11 cellular contexts compared by ENCODE assay signal in the genomic region with DNA sequence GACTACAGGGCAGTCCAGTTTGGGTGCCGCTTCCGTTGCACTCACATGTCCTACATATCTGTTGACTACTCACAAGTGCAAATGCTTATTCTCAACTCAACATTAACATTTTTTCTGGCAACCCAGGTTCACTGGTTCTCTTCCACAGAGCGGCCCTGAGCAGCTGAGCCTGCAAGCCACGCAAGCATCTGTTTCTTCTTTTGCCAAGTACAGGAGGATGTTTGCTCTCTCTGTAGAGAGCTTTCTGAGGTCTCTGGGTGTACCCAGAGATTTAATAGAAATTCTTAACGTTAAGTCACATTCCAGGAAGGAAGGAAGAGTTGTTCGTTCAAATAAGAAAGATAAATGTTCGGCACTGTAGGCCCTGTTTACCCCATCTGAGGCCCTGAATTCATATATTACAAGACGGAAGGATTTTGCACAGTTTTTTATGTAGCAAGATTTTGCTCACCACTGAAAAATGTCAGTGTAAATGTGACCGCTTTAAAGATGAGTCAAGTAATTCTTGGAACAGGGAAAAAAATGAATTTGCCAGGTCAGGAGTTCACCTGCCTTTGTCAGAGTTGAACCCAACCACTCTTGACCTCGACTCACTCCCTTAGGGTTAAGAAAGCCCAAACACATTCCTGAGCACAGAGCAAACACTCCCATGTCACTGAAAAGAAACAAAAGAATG. TPM values are rescaled to one million over a fixed set of nuclear protein-coding genes. Genes with fewer than 3 reads are reported as not detected.
A peak's percentile ranks its signal among the peaks of the same experiment; 100 is the strongest.
DNase-seq lines count a peak whose midpoint lies in the region; ATAC-seq, FAIRE-seq and TF ChIP-seq lines count a peak whose summit lies in the region.
"Had no signal": no experiment of that assay in that cellular context is flagged by ENCODE, and none has a peak within 500 bp of the region (broad histone marks: within the 10 kb centered on the region; RNA-seq: fewer than 3 reads in every experiment).

No MANE protein-coding gene starts in this region.

- no peaks in the 10 kb centered on the region for H3K9me1 ChIP-seq in K562 (ENCODE audit: control insufficient read depth, insufficient read depth, low read length)

- CTCF ChIA-PET in A549 (lab: Yijun Ruan, JAX): interaction anchor here (1.0 to 8.5 kb wide), 5 partner anchors 7 to 506 kb away, joined by 3 to 76 read pairs (median 8); no protein-coding TSS in a partner anchor
- CTCF ChIA-PET in K562 (lab: Yijun Ruan, JAX; ENCODE audit: low intra/inter-chr PET ratio): interaction anchor here (1.0 kb wide), 1 partner anchor 500 kb away, joined by 3 read pairs; no protein-coding TSS in a partner anchor

- TF ChIP-seq RAD21 in A549 (conservative IDR thresholded peaks at IDR 0.05 in 1 of 2, IDR thresholded peaks at IDR 0.05 in 1 of 2) (peak in 1 of 2 experiments; percentile 8; a peak in 1 of 5 replicates), K562 (CRISPR knock-in tag; conservative IDR thresholded peaks at IDR 0.05 in 1 of 2, IDR thresholded peaks at IDR 0.05 in 1 of 2) (no peak)

- POLR2A ChIA-PET in A549 (lab: Yijun Ruan, JAX): no interaction called here
- POLR2A ChIA-PET in K562 (lab: Yijun Ruan, JAX): interaction anchor here (0.6 to 0.7 kb wide), 2 partner anchors 11 to 477 kb away, joined by 3 read pairs; no protein-coding TSS in a partner anchor

- H3K4me3 ChIP-seq in A549 (no peak overlapping the region), K562 (no peak overlapping the region), right lobe of liver (no peak overlapping the region), gastrocnemius medialis (no peak overlapping the region)
- H3K4me3 ChIP-seq: BLaER1 had no signal

- H3K36me3 ChIP-seq in K562 (ENCODE audit: control insufficient read depth, insufficient read depth, low read length) (no peaks in the 10 kb centered on the region; the same call in 2 of the 3 replicates), right lobe of liver (peaks cover 0 to 35% (median 17%) of the 10 kb centered on the region in 4 donors), gastrocnemius medialis (peaks cover 0 to 2% of the 10 kb centered on the region in 2 donors)

- DNase-seq in A549 (ENCODE audit: low read depth in 1 of 2, low spot score in 1 of 2) (peak in 1 of 2 experiments; percentile 88), HS-5 (ENCODE audit: low read depth) (peak; percentile 90), K562 (ENCODE audit: extremely low read depth in 1 of 4, low spot score in 3 of 4) (no peak), right lobe of liver (no peak), gastrocnemius medialis (no peak), CD1c-positive myeloid dendritic cell (ENCODE audit: extremely low spot score) (no peak), COLO829 (ENCODE audit: low spot score) (no peak)
- no peak for DNase-seq in effector CD8-positive, alpha-beta T cell (lab: John Stamatoyannopoulos, UW)
- DNase-seq: activated CD8-positive, alpha-beta memory T cell treated with anti-CD3 and anti-CD28 coated beads, Interleukin-2, amount 50 U/mL, for 4 hours; NCI-H2081 had no signal

- H2AFZ ChIP-seq in K562 (ENCODE audit: low read depth, low read length): no peak overlapping the region

- peak; percentile 68 to 73 for ATAC-seq in A549
- no peak for ATAC-seq in K562
- ATAC-seq in right lobe of liver: peak in 3 of 4 donors; percentile 36 to 61 (median 45)
- ATAC-seq in gastrocnemius medialis: no peak

- WGBS in A549 (ENCODE audit: missing lambda C conversion rate): 14% methylated on average over 10 of the region's 10 CpGs
- WGBS in K562 (ENCODE audit: insufficient coverage, low coverage, missing lambda C conversion rate): 33% methylated on average over 10 of the region's 10 CpGs
- WGBS in right lobe of liver (ENCODE audit: insufficient coverage, low coverage, low lambda C conversion rate, missing lambda C conversion rate): 48% methylated on average over 10 of the region's 10 CpGs

- H3K9ac ChIP-seq in K562 (ENCODE audit: insufficient read depth in 1 of 2, low read depth in 2 of 2, low read length in 2 of 2): no peak overlapping the region
- H3K9ac ChIP-seq: BLaER1 had no signal

- H3K27me3 ChIP-seq in K562 (ENCODE audit: control insufficient read depth in 2 of 2, insufficient read depth in 2 of 2, low read length in 2 of 2): no peaks in the 10 kb centered on the region
- H3K27me3 ChIP-seq in right lobe of liver: no peaks in the 10 kb centered on the region
- H3K27me3 ChIP-seq in gastrocnemius medialis: no peaks in the 10 kb centered on the region
- H3K27me3 ChIP-seq: BLaER1 had no signal

- TF ChIP-seq POLR2A in A549 (IDR thresholded peaks at IDR 0.05; ENCODE audit: low read length) (no peak), K562 (conservative IDR thresholded peaks at IDR 0.05) (no peak), right lobe of liver (IDR thresholded peaks at IDR 0.05) (no peak), gastrocnemius medialis (IDR thresholded peaks at IDR 0.05) (no peak)

- FAIRE-seq in A549 (lab: Jason Lieb, UNC): no peak
- no peak for FAIRE-seq in K562 (lab: Jason Lieb, UNC)

- H3K4me1 ChIP-seq in A549 (peaks cover 62% of the 10 kb centered on the region), K562 (replicated peaks in 1 of 2; ENCODE audit: control insufficient read depth in 2 of 2, insufficient read depth in 2 of 2, low read length in 2 of 2) (peaks cover 4 to 6% of the 10 kb centered on the region in 2 experiments; a peak in 3 of 5 replicates), right lobe of liver (no peaks in the 10 kb centered on the region), gastrocnemius medialis (peaks cover 12 to 26% of the 10 kb centered on the region in 2 donors)

- no peak for TF ChIP-seq CTCF in A549 (IDR thresholded peaks at IDR 0.05)
- TF ChIP-seq CTCF in K562 (IDR thresholded peaks at IDR 0.05 in 2 of 3, conservative IDR thresholded peaks at IDR 0.05 in 1 of 3; ENCODE audit: insufficient read depth in 2 of 3, low read depth in 1 of 3, low read length in 3 of 3): no peak
- no peak for TF ChIP-seq CTCF in right lobe of liver (IDR thresholded peaks at IDR 0.05)
- TF ChIP-seq CTCF in gastrocnemius medialis (IDR thresholded peaks at IDR 0.05 in 4 of 5, conservative IDR thresholded peaks at IDR 0.05 in 1 of 5): no peak

- H3K27ac ChIP-seq in A549: peak overlapping the region; percentile 90 to 92
- no peak overlapping the region for H3K27ac ChIP-seq in K562 (ENCODE audit: extremely low read depth, low read depth, low read length)
- H3K27ac ChIP-seq in right lobe of liver: no peak overlapping the region
- H3K27ac ChIP-seq in gastrocnemius medialis: no peak overlapping the region
- H3K27ac ChIP-seq: BLaER1 had no signal

- TF ChIP-seq EP300 in A549 (IDR thresholded peaks at IDR 0.05): peak; percentile 73 to 90; a peak in 4 of 5 replicates
- TF ChIP-seq EP300 in K562 (IDR thresholded peaks at IDR 0.05; ENCODE audit: low read length): no peak

- no peaks in the 10 kb centered on the region for H4K20me1 ChIP-seq in K562 (replicated peaks; ENCODE audit: control insufficient read depth, insufficient read depth, low read length)
- H4K20me1 ChIP-seq: BLaER1 had no signal

- no peaks in the 10 kb centered on the region for H3K9me3 ChIP-seq in A549
- H3K9me3 ChIP-seq in K562 (replicated peaks; ENCODE audit: control insufficient read depth, insufficient read depth, low read depth, low read length): no peaks in the 10 kb centered on the region
- no peaks in the 10 kb centered on the region for H3K9me3 ChIP-seq in right lobe of liver
- H3K9me3 ChIP-seq in gastrocnemius medialis: no peaks in the 10 kb centered on the region
- H3K9me3 ChIP-seq: BLaER1 had no signal

- intact Hi-C loops in K562 (cut with micrococcal nuclease): loop anchor here (10.0 kb wide), 1 partner anchor 135 kb away; no protein-coding TSS in a partner anchor
- intact Hi-C loops in right lobe of liver (cut with DNase I): loop anchor here (5.0 to 10.0 kb wide), 2 partner anchors 502 to 505 kb away; no protein-coding TSS in a partner anchor
- intact Hi-C loops in gastrocnemius medialis (cut with DNase I; ENCODE audit: low total_unique reads): no loop called here

- no peaks in the 10 kb centered on the region for H3K79me2 ChIP-seq in K562 (ENCODE audit: control insufficient read depth, insufficient read depth, low read length)

- in situ Hi-C loops in K562 (cut with MboI) (loop anchor here (10.0 kb wide), 1 partner anchor 225 kb away; no protein-coding TSS in a partner anchor), gastrocnemius medialis (cut with MboI; ENCODE audit: low sequenced_read_pairs in 4 of 4) (loop anchor here in 2 of 4 donors (5.0 to 10.0 kb wide), 2 partner anchors 175 to 492 kb away; a partner anchor contains a TSS)

- BruUV-seq in K562 (replicated peaks; lab: Mats Ljungman, UMichigan): no TSS peak

- H3K4me2 ChIP-seq in A549 (peak overlapping the region; percentile 67), K562 (ENCODE audit: insufficient read depth, low read length) (no peak overlapping the region)
- H3K4me2 ChIP-seq: BLaER1 had no signal

RNA-seq across cellular contexts. Expression of a gene that starts 30.1 kb away (rescaled TPM):
- 15.3 and 21.3 TPM in 2 replicates for polyA plus RNA-seq in A549 (2011; rRNA removed)
- 5.7 and 6.3 TPM in 2 replicates for polyA plus RNA-seq in A549 (2012; cell fraction: cytosol; rRNA removed)
- polyA plus RNA-seq in A549 (2012; cell fraction: nucleus; rRNA removed): 4.0 and 4.7 TPM in 2 replicates
- 9.7 to 12.6 TPM (median 12.2 TPM) in 3 replicates for polyA plus RNA-seq in A549 (2017; fragmentation: RNase III; extraction: RNeasy Plus Mini Kit Qiagen cat#74134 plus additional on column Dnase treatment)
- polyA minus RNA-seq in A549 (2011; rRNA and poly(A)+ RNA removed): 7.7 and 9.9 TPM in 2 replicates
- total RNA-seq in K562 (2011; cell fraction: chromatin; rRNA removed; ENCODE audit: low replicate concordance): 2.0 and 4.0 TPM in 2 replicates
- 1.3 and 1.6 TPM in 2 replicates for total RNA-seq in K562 (2011; cell fraction: nucleolus; rRNA removed)
- 2.7 and 3.4 TPM in 2 replicates for total RNA-seq in K562 (2011; cell fraction: nucleoplasm; rRNA removed)
- 4.2 and 4.3 TPM in 2 replicates for total RNA-seq in K562 (2014; rRNA removed)
- total RNA-seq in K562 (2014; rRNA removed; fragmentation: Illumina TruSeq; extraction: Trizol): 4.4 and 4.9 TPM in 2 replicates
- 4.6 and 5.4 TPM in 2 replicates for total RNA-seq in K562 (2015; rRNA removed; fragmentation: Illumina TruSeq; extraction: Trizol)
- total RNA-seq in K562 (2021): 3.0 and 3.8 TPM in 2 replicates
- polyA plus RNA-seq in K562 (2011; rRNA removed): 2.6 and 3.2 TPM in 2 replicates
- polyA plus RNA-seq in K562 (2011; cell fraction: cytosol; rRNA removed): 1.6 and 1.8 TPM in 2 replicates
- polyA plus RNA-seq in K562 (2011; cell fraction: nucleus; rRNA removed): 3.1 and 3.4 TPM in 2 replicates
- polyA plus RNA-seq in K562 (2012): 3.2 and 5.6 TPM in 2 replicates
- 3.6 and 3.8 TPM in 2 replicates for polyA plus RNA-seq in K562 (2014; fragmentation: Illumina TruSeq; extraction: Trizol)
- under 1 TPM; 0.39 to 0.43 TPM for polyA plus RNA-seq in K562 (2014; fragmentation: Nextera tagmentation; extraction: Ambion mirVana)
- polyA plus RNA-seq in K562 (2014; rRNA removed): 3.3 and 3.8 TPM in 2 replicates
- polyA minus RNA-seq in K562 (2011; rRNA and poly(A)+ RNA removed): 1.8 and 3.5 TPM in 2 replicates
- polyA minus RNA-seq in K562 (2011; cell fraction: cytosol; rRNA and poly(A)+ RNA removed): 1.3 and 4.6 TPM in 2 replicates
- polyA minus RNA-seq in K562 (2011; cell fraction: nucleus; rRNA and poly(A)+ RNA removed): 1.6 and 2.6 TPM in 2 replicates
- 10 to 100 TPM in 1 of 6 experiments, 1 to 10 TPM in 5; 6.2 to 16.7 (median 7.3) TPM for total RNA-seq in right lobe of liver
- 10 to 100 TPM; 16.6 to 20.1 (median 19.6) TPM for total RNA-seq in gastrocnemius medialis

RNA-seq across cellular contexts. Expression of a gene that starts 46.3 kb away (rescaled TPM):
- polyA plus RNA-seq in A549 (2011; rRNA removed) (14.2 and 26.2 TPM in 2 replicates), A549 (2017; fragmentation: RNase III; extraction: RNeasy Plus Mini Kit Qiagen cat#74134 plus additional on column Dnase treatment) (14.4 to 16.8 TPM (median 15.2 TPM) in 3 replicates), K562 (2011; rRNA removed) (17.6 and 24.9 TPM in 2 replicates), K562 (2014; fragmentation: Illumina TruSeq; extraction: Trizol) (20.0 and 25.9 TPM in 2 replicates), K562 (2014; fragmentation: Nextera tagmentation; extraction: Ambion mirVana) (10 to 100 TPM; 15.0 to 18.4 TPM), K562 (2014; rRNA removed) (14.6 and 16.3 TPM in 2 replicates)
- polyA plus RNA-seq in A549 (2012; cell fraction: cytosol; rRNA removed): 3.4 and 5.0 TPM in 2 replicates
- polyA plus RNA-seq in A549 (2012; cell fraction: nucleus; rRNA removed): 1.9 and 3.3 TPM in 2 replicates
- polyA minus RNA-seq in A549 (2011; rRNA and poly(A)+ RNA removed): 3.8 and 4.8 TPM in 2 replicates
- 18.0 and 69.2 TPM in 2 replicates for total RNA-seq in K562 (2011; cell fraction: chromatin; rRNA removed; ENCODE audit: low replicate concordance)
- 7.3 and 13.6 TPM in 2 replicates for total RNA-seq in K562 (2011; cell fraction: nucleolus; rRNA removed)
- 30.3 and 46.7 TPM in 2 replicates for total RNA-seq in K562 (2011; cell fraction: nucleoplasm; rRNA removed)
- total RNA-seq in K562 (2014; rRNA removed) (13.7 and 14.5 TPM in 2 replicates), K562 (2014; rRNA removed; fragmentation: Illumina TruSeq; extraction: Trizol) (16.6 and 20.0 TPM in 2 replicates), K562 (2015; rRNA removed; fragmentation: Illumina TruSeq; extraction: Trizol) (15.6 and 16.3 TPM in 2 replicates), K562 (2021) (17.1 and 17.3 TPM in 2 replicates), right lobe of liver (1 to 10 TPM in 2 of 6 experiments, under 1 TPM in 4; 0.37 to 1.8 (median 0.92) TPM), gastrocnemius medialis (1 to 10 TPM in 1 of 4 donors, under 1 TPM in 3; 0.61 to 2.6 (median 0.70) TPM)
- polyA plus RNA-seq in K562 (2011; cell fraction: cytosol; rRNA removed): 1.2 and 3.1 TPM in 2 replicates
- polyA plus RNA-seq in K562 (2011; cell fraction: nucleus; rRNA removed): 7.8 and 10.8 TPM in 2 replicates
- 12.6 and 13.1 TPM in 2 replicates for polyA plus RNA-seq in K562 (2012)
- polyA minus RNA-seq in K562 (2011; rRNA and poly(A)+ RNA removed): 33.6 and 40.4 TPM in 2 replicates
- 7.1 and 10.0 TPM in 2 replicates for polyA minus RNA-seq in K562 (2011; cell fraction: cytosol; rRNA and poly(A)+ RNA removed)
- 29.9 and 41.8 TPM in 2 replicates for polyA minus RNA-seq in K562 (2011; cell fraction: nucleus; rRNA and poly(A)+ RNA removed)

Comparison
In these comparisons a context has a peak if more than half of its experiments do, and no peak if none do; other contexts are left out.
1. ATAC-seq: peak in A549 (2 of 2) and right lobe of liver (3 of 4); none in K562 (single experiment) and gastrocnemius medialis (0 of 2).
2. H3K27ac ChIP-seq: peak in A549 (2 of 2); none in K562 (single experiment), right lobe of liver (0 of 3) and gastrocnemius medialis (0 of 4).